Comparison of ENCODE assay signal across 21 cellular contexts in genomic region chr19:41796362-41796761, GRCh38. TPM values are rescaled to one million over a fixed set of nuclear protein-coding genes. Genes with fewer than 3 reads are reported as not detected.
DNase-seq lines count a peak whose midpoint lies in the region; ATAC-seq and TF ChIP-seq lines count a peak whose summit lies in the region.
"Had no signal": no experiment of that assay in that cellular context is flagged by ENCODE, and none has a peak within 500 bp of the region (broad histone marks: within the 10 kb centered on the region; RNA-seq: fewer than 3 reads in every experiment).

TSS of gene CEACAM3 (plus strand) at chr19:41796587. CDS start at chr19:41796678, 91 bp downstream.

- no peaks in the 10 kb centered on the region for H3K9me2 ChIP-seq in Karpas-422 (replicated peaks; ENCODE audit: insufficient read depth, low read length)

- H3K9me3 ChIP-seq in heart right ventricle, result peaks cover 0 to 3% (median 0%) of the 10 kb centered on the region in 11 donors
- no peaks in the 10 kb centered on the region for H3K9me3 ChIP-seq in Karpas-422 (ENCODE audit: low read length)
- H3K9me3 ChIP-seq in upper lobe of left lung, result no peaks in the 10 kb centered on the region
- H3K9me3 ChIP-seq: BE2C, SJCRH30 had no signal

- no peak for DNase-seq in heart right ventricle
- DNase-seq in Right ventricle myocardium superior, result no peak
- no peak for DNase-seq in Karpas-422
- no peak for DNase-seq in left lobe of liver (ENCODE audit: low spot score)
- DNase-seq in upper lobe of left lung, result no peak
- no peak for DNase-seq in stimulated activated naive CD4-positive, alpha-beta T cell (lab: John Stamatoyannopoulos, UW)
- DNase-seq in HuH-7 (ENCODE audit: low spot score), result no peak
- DNase-seq: BE2C, DMS79 treated with DMSO at 0.1 percent for 48 hours, GOT3, NCI-H1417, NCI-H187, NCI-H2107, NCI-H524, NCI-H82, OCI-M1, RPMI8226, SJCRH30 had no signal

- no peak for TF ChIP-seq EP300 in upper lobe of left lung (IDR thresholded peaks at IDR 0.05)

- H3K36me3 ChIP-seq in heart right ventricle (no peaks in the 10 kb centered on the region), Karpas-422 (ENCODE audit: insufficient read depth, low read length) (no peaks in the 10 kb centered on the region), upper lobe of left lung (no peaks in the 10 kb centered on the region)
- H3K36me3 ChIP-seq: BE2C, SJCRH30 had no signal

- no peak within 1 kb of the TSS for H3K4me2 ChIP-seq in Karpas-422 (ENCODE audit: low read depth, low read length, poor library complexity, severe bottlenecking)

- intact Hi-C loops in heart right ventricle (cut with DNase I), result no loop called here
- intact Hi-C loops in Right ventricle myocardium superior (cut with DNase I), result no loop called here

- H3K9ac ChIP-seq in Karpas-422 (ENCODE audit: low read length), result 0 out of 2 replicates have a peak within 1 kb of the TSS, but pooled peaks have one; percentile 9

- H3K4me1 ChIP-seq in heart right ventricle, result peaks cover 0 to 40% (median 0%) of the 10 kb centered on the region in 9 donors
- peaks cover 8% of the 10 kb centered on the region for H3K4me1 ChIP-seq in Karpas-422 (ENCODE audit: low read length)
- H3K4me1 ChIP-seq in upper lobe of left lung, result peaks cover 0 to 13% (median 2%) of the 10 kb centered on the region in 4 donors
- H3K4me1 ChIP-seq: BE2C, SJCRH30 had no signal

- H3K27ac ChIP-seq in heart right ventricle, result peak within 1 kb of the TSS in 2 of 10 donors; percentile 40 to 89
- H3K27ac ChIP-seq in Karpas-422 (ENCODE audit: low read length), result no peak within 1 kb of the TSS
- peak within 1 kb of the TSS in 3 of 4 donors; percentile 67 to 81 (median 67) for H3K27ac ChIP-seq in upper lobe of left lung
- H3K27ac ChIP-seq: SJCRH30 had no signal

- H3K79me2 ChIP-seq in Karpas-422 (ENCODE audit: low read length), result no peaks in the 10 kb centered on the region

- no peak within 1 kb of the TSS for H2AFZ ChIP-seq in Karpas-422 (ENCODE audit: low read length)

- no peaks in the 10 kb centered on the region for H4K20me1 ChIP-seq in Karpas-422 (ENCODE audit: insufficient read depth, low read depth, low read length)

- TF ChIP-seq CTCF in heart right ventricle (IDR thresholded peaks at IDR 0.05), result no peak
- TF ChIP-seq CTCF in upper lobe of left lung (IDR thresholded peaks at IDR 0.05), result no peak

- no peak for TF ChIP-seq POLR2A in upper lobe of left lung (IDR thresholded peaks at IDR 0.05)

- H3K27me3 ChIP-seq in heart right ventricle (peaks cover 0 to 83% (median 52%) of the 10 kb centered on the region in 7 donors), Karpas-422 (ENCODE audit: low read length) (no peaks in the 10 kb centered on the region), upper lobe of left lung (no peaks in the 10 kb centered on the region)

- H3K4me3 ChIP-seq in heart right ventricle (peak within 1 kb of the TSS in 1 of 10 donors; percentile 31), Karpas-422 (ENCODE audit: low read length) (no peak within 1 kb of the TSS), upper lobe of left lung (peak within 1 kb of the TSS in 1 of 4 donors; percentile 5)
- H3K4me3 ChIP-seq: K562, SJCRH30 had no signal

- peak in 5 of 8 donors; percentile 37 to 74 (median 41) for ATAC-seq in heart right ventricle
- no peak for ATAC-seq in Right ventricle myocardium superior (ENCODE audit: poor library complexity)
- peak; percentile 27 for ATAC-seq in left lobe of liver
- peak in 1 of 2 donors; percentile 27 for ATAC-seq in upper lobe of left lung (ENCODE audit: low FRiP score in 2 of 2)
- no peak for ATAC-seq in HG03469 (IDR thresholded peaks at IDR 0.05; ENCODE audit: unreplicated experiment)
- ATAC-seq: HCT116, K562 had no signal

RNA-seq across cellular contexts. Expression of gene CEACAM3, which starts in this region (rescaled TPM):
- total RNA-seq in heart right ventricle (1 to 10 TPM in 1 of 10 donors, under 1 TPM in 7, not detected in 2; 0.21 to 1.5 (median 0.40) TPM), Right ventricle myocardium superior (not detected), left lobe of liver (0.35 TPM), upper lobe of left lung (1 to 10 TPM in 5 of 6 donors, not detected in 1; 1.4 to 6.0 (median 2.7) TPM)
- not detected for polyA plus RNA-seq in heart right ventricle
- total RNA-seq in Karpas-422 (2014; rRNA removed; shearing (Covaris generic); ENCODE audit: low replicate concordance), result not detected in 2 replicates
- total RNA-seq: K562, SJCRH30 had no signal
- polyA plus RNA-seq: K562 had no signal

Comparison
In these comparisons a context has a peak if more than half of its experiments do, and no peak if none do; other contexts are left out.
1. ATAC-seq: peak in heart right ventricle (5 of 8); none in Right ventricle myocardium superior (single experiment) and HG03469 (single experiment).
2. Peak in ATAC-seq in left lobe of liver; RNA of the gene not detected or under 1 TPM.